1 cellular context compared by ENCODE assay signal in the genomic region with DNA sequence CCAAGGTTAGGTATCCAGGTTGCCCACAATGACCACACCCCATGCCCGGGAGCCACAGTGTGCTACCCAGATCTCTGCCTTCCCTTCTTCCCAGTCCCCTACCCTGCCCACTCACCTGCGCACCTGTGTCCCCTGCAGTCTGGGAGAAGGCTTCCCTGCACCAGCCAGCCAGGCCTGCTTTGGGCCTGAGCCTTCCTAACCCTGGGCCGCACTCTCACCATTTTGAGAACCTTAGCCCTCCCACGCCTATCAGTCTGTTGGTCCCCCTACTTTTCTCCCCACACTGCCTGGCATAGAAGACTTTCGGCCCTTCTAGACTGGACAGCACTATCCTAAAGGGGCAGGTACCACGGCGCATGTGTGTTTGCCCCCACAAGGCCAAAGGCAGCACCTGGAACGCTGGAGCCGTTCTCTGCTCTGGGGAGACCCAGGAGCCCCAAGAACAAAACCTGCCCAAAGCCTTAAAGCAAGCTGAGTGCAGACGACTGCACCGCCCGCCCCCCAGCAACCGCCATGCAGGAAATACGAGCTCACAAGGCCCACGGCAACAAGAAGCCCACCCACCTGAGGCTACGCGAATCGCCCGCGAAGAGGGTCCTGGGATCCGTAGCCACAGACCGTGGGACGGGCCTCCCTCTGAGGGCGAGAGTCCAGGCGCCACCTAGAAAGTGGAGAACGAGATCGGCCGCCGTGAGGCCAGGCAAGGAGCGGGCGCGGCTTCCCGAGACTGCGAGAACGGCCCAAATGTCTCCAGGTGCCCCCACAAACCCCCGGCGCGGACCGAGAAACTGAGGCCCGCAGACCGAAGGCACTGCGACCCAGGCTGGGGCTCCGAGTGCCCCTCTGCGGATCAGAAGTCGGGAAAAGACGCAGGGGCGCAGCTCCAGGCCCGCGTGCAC.
TF ChIP-seq lines count a peak whose summit lies in the region.

No MANE protein-coding gene starts in this region.

TF ChIP-seq in H1, 55 proteins besides CTCF, POLR2A, EP300 and RAD21:
- TF ChIP-seq HDAC6 (IDR thresholded peaks at IDR 0.05; ENCODE audit: low read depth, low read length) (no peak), GABPA (IDR thresholded peaks at IDR 0.05; ENCODE audit: borderline replicate concordance, insufficient read depth, low read length) (0 out of 2 replicates have a peak, but pooled peaks have one; percentile 20), KDM5A (IDR thresholded peaks at IDR 0.05; ENCODE audit: low read length) (0 out of 2 replicates have a peak, but pooled peaks have one; percentile 26), SRF (IDR thresholded peaks at IDR 0.05; ENCODE audit: low read depth, low read length) (no peak), TEAD4 (IDR thresholded peaks at IDR 0.05; ENCODE audit: low read depth, low read length) (no peak), RBBP5 (IDR thresholded peaks at IDR 0.05; ENCODE audit: borderline replicate concordance, low read depth, low read length) (no peak), CBX5 (IDR thresholded peaks at IDR 0.05; ENCODE audit: low read depth, low read length) (no peak), CBX8 (IDR thresholded peaks at IDR 0.05; ENCODE audit: borderline replicate concordance, low read depth, low read length) (no peak), GTF2F1 (IDR thresholded peaks at IDR 0.05; ENCODE audit: borderline replicate concordance, low read depth, low read length) (no peak), TAF1 (IDR thresholded peaks at IDR 0.05; ENCODE audit: low read depth, low read length) (no peak), PHF8 (conservative IDR thresholded peaks at IDR 0.05; ENCODE audit: low read depth, low read length) (peak; percentile 91), KDM4A (IDR thresholded peaks at IDR 0.05; ENCODE audit: low read depth, low read length, severe bottlenecking) (no peak), TBP (IDR thresholded peaks at IDR 0.05; ENCODE audit: low read depth, low read length) (no peak), EZH2 (IDR thresholded peaks at IDR 0.05; ENCODE audit: low read depth, low read length, severe bottlenecking) (no peak), RFX5 (IDR thresholded peaks at IDR 0.05; ENCODE audit: borderline replicate concordance, low read depth, low read length) (no peak), SUZ12 (IDR thresholded peaks at IDR 0.05; ENCODE audit: low read length) (no peak), BACH1 (IDR thresholded peaks at IDR 0.05; ENCODE audit: low read length) (no peak), SAP30 (IDR thresholded peaks at IDR 0.05; ENCODE audit: insufficient read depth, insufficient replicate concordance, low read length) (no peak)
- TF ChIP-seq, protein P1, sequence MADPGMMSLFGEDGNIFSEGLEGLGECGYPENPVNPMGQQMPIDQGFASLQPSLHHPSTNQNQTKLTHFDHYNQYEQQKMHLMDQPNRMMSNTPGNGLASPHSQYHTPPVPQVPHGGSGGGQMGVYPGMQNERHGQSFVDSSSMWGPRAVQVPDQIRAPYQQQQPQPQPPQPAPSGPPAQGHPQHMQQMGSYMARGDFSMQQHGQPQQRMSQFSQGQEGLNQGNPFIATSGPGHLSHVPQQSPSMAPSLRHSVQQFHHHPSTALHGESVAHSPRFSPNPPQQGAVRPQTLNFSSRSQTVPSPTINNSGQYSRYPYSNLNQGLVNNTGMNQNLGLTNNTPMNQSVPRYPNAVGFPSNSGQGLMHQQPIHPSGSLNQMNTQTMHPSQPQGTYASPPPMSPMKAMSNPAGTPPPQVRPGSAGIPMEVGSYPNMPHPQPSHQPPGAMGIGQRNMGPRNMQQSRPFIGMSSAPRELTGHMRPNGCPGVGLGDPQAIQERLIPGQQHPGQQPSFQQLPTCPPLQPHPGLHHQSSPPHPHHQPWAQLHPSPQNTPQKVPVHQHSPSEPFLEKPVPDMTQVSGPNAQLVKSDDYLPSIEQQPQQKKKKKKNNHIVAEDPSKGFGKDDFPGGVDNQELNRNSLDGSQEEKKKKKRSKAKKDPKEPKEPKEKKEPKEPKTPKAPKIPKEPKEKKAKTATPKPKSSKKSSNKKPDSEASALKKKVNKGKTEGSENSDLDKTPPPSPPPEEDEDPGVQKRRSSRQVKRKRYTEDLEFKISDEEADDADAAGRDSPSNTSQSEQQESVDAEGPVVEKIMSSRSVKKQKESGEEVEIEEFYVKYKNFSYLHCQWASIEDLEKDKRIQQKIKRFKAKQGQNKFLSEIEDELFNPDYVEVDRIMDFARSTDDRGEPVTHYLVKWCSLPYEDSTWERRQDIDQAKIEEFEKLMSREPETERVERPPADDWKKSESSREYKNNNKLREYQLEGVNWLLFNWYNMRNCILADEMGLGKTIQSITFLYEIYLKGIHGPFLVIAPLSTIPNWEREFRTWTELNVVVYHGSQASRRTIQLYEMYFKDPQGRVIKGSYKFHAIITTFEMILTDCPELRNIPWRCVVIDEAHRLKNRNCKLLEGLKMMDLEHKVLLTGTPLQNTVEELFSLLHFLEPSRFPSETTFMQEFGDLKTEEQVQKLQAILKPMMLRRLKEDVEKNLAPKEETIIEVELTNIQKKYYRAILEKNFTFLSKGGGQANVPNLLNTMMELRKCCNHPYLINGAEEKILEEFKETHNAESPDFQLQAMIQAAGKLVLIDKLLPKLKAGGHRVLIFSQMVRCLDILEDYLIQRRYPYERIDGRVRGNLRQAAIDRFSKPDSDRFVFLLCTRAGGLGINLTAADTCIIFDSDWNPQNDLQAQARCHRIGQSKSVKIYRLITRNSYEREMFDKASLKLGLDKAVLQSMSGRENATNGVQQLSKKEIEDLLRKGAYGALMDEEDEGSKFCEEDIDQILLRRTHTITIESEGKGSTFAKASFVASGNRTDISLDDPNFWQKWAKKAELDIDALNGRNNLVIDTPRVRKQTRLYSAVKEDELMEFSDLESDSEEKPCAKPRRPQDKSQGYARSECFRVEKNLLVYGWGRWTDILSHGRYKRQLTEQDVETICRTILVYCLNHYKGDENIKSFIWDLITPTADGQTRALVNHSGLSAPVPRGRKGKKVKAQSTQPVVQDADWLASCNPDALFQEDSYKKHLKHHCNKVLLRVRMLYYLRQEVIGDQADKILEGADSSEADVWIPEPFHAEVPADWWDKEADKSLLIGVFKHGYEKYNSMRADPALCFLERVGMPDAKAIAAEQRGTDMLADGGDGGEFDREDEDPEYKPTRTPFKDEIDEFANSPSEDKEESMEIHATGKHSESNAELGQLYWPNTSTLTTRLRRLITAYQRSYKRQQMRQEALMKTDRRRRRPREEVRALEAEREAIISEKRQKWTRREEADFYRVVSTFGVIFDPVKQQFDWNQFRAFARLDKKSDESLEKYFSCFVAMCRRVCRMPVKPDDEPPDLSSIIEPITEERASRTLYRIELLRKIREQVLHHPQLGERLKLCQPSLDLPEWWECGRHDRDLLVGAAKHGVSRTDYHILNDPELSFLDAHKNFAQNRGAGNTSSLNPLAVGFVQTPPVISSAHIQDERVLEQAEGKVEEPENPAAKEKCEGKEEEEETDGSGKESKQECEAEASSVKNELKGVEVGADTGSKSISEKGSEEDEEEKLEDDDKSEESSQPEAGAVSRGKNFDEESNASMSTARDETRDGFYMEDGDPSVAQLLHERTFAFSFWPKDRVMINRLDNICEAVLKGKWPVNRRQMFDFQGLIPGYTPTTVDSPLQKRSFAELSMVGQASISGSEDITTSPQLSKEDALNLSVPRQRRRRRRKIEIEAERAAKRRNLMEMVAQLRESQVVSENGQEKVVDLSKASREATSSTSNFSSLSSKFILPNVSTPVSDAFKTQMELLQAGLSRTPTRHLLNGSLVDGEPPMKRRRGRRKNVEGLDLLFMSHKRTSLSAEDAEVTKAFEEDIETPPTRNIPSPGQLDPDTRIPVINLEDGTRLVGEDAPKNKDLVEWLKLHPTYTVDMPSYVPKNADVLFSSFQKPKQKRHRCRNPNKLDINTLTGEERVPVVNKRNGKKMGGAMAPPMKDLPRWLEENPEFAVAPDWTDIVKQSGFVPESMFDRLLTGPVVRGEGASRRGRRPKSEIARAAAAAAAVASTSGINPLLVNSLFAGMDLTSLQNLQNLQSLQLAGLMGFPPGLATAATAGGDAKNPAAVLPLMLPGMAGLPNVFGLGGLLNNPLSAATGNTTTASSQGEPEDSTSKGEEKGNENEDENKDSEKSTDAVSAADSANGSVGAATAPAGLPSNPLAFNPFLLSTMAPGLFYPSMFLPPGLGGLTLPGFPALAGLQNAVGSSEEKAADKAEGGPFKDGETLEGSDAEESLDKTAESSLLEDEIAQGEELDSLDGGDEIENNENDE (IDR thresholded peaks at IDR 0.05; ENCODE audit: insufficient replicate concordance, low read length), result no peak
- TF ChIP-seq, protein P2, sequence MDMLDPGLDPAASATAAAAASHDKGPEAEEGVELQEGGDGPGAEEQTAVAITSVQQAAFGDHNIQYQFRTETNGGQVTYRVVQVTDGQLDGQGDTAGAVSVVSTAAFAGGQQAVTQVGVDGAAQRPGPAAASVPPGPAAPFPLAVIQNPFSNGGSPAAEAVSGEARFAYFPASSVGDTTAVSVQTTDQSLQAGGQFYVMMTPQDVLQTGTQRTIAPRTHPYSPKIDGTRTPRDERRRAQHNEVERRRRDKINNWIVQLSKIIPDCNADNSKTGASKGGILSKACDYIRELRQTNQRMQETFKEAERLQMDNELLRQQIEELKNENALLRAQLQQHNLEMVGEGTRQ (IDR thresholded peaks at IDR 0.05; ENCODE audit: low read length), result no peak
- TF ChIP-seq, protein P3, sequence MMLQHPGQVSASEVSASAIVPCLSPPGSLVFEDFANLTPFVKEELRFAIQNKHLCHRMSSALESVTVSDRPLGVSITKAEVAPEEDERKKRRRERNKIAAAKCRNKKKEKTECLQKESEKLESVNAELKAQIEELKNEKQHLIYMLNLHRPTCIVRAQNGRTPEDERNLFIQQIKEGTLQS (IDR thresholded peaks at IDR 0.05; ENCODE audit: insufficient read depth, low read depth, low read length), result no peak
